In the genomic region with DNA sequence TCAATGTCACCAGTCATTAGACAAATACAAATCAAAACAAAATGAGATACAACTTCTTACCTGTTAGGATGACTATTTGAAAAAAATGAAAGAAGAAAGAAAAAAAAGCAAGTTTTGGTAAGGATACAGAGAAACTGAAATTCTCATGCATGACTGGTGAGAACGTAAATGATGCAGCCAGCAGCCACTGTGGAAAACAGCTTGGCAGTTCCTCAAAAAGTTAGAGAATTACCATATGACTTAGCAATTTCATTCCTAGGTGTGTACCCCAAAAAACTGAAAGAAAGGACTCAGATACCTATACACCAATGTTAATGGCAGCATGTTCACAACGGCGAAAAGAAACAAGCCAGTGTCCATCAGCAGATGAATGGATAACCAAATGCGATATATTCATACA, we compare ENCODE assay signal across 1 cellular context.
TF ChIP-seq lines count a peak whose summit lies in the region.

No MANE protein-coding gene starts in this region.

TF ChIP-seq in GM23338, 12 proteins besides CTCF, POLR2A, EP300 and RAD21 (continued from another document):
- no peak for TF ChIP-seq REST (IDR thresholded peaks at IDR 0.05; ENCODE audit: unreplicated experiment)
- TF ChIP-seq, protein P1, sequence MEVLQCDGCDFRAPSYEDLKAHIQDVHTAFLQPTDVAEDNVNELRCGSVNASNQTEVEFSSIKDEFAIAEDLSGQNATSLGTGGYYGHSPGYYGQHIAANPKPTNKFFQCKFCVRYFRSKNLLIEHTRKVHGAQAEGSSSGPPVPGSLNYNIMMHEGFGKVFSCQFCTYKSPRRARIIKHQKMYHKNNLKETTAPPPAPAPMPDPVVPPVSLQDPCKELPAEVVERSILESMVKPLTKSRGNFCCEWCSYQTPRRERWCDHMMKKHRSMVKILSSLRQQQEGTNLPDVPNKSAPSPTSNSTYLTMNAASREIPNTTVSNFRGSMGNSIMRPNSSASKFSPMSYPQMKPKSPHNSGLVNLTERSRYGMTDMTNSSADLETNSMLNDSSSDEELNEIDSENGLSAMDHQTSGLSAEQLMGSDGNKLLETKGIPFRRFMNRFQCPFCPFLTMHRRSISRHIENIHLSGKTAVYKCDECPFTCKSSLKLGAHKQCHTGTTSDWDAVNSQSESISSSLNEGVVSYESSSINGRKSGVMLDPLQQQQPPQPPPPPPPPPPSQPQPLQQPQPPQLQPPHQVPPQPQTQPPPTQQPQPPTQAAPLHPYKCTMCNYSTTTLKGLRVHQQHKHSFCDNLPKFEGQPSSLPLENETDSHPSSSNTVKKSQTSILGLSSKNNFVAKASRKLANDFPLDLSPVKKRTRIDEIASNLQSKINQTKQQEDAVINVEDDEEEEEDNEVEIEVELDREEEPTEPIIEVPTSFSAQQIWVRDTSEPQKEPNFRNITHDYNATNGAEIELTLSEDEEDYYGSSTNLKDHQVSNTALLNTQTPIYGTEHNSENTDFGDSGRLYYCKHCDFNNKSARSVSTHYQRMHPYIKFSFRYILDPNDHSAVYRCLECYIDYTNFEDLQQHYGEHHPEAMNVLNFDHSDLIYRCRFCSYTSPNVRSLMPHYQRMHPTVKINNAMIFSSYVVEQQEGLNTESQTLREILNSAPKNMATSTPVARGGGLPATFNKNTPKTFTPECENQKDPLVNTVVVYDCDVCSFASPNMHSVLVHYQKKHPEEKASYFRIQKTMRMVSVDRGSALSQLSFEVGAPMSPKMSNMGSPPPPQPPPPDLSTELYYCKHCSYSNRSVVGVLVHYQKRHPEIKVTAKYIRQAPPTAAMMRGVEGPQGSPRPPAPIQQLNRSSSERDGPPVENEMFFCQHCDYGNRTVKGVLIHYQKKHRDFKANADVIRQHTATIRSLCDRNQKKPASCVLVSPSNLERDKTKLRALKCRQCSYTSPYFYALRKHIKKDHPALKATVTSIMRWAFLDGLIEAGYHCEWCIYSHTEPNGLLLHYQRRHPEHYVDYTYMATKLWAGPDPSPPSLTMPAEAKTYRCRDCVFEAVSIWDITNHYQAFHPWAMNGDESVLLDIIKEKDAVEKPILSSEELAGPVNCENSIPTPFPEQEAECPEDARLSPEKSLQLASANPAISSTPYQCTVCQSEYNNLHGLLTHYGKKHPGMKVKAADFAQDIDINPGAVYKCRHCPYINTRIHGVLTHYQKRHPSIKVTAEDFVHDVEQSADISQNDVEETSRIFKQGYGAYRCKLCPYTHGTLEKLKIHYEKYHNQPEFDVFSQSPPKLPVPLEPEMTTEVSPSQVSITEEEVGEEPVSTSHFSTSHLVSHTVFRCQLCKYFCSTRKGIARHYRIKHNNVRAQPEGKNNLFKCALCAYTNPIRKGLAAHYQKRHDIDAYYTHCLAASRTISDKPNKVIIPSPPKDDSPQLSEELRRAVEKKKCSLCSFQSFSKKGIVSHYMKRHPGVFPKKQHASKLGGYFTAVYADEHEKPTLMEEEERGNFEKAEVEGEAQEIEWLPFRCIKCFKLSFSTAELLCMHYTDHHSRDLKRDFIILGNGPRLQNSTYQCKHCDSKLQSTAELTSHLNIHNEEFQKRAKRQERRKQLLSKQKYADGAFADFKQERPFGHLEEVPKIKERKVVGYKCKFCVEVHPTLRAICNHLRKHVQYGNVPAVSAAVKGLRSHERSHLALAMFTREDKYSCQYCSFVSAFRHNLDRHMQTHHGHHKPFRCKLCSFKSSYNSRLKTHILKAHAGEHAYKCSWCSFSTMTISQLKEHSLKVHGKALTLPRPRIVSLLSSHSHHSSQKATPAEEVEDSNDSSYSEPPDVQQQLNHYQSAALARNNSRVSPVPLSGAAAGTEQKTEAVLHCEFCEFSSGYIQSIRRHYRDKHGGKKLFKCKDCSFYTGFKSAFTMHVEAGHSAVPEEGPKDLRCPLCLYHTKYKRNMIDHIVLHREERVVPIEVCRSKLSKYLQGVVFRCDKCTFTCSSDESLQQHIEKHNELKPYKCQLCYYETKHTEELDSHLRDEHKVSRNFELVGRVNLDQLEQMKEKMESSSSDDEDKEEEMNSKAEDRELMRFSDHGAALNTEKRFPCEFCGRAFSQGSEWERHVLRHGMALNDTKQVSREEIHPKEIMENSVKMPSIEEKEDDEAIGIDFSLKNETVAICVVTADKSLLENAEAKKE (CRISPR knock-in tag; IDR thresholded peaks at IDR 0.05) = no peak
